10 cellular contexts compared by ENCODE assay signal in genomic region chr19:42251572-42251990, GRCh38. TPM values are rescaled to one million over a fixed set of nuclear protein-coding genes. Genes with fewer than 3 reads are reported as not detected.
DNase-seq lines count a peak whose midpoint lies in the region; ATAC-seq and TF ChIP-seq lines count a peak whose summit lies in the region.
"Had no signal": no experiment of that assay in that cellular context is flagged by ENCODE, and none has a peak within 500 bp of the region (broad histone marks: within the 10 kb centered on the region; RNA-seq: fewer than 3 reads in every experiment).

No MANE protein-coding gene starts in this region.

- H3K4me2 ChIP-seq in hepatocyte (peak overlapping the region; percentile 99), smooth muscle cell (peak overlapping the region; percentile 100)

- CTCF ChIA-PET in HEK293 (lab: Yijun Ruan, JAX) = interaction anchor here (0.6 to 11.8 kb wide), 5 partner anchors 28 to 1883 kb away, joined by 3 to 276 read pairs (median 7); no protein-coding TSS in a partner anchor

- no peaks in the 10 kb centered on the region for H3K9me2 ChIP-seq in hepatocyte (replicated peaks; ENCODE audit: insufficient read depth)

- WGBS in hepatocyte (ENCODE audit: low lambda C conversion rate, missing lambda C conversion rate) = 79% methylated on average over 3 of the region's 3 CpGs
- 83% methylated on average over 1 of the region's 3 CpGs for WGBS in smooth muscle cell (ENCODE audit: low lambda C conversion rate)

- peaks cover 15% of the 10 kb centered on the region for H3K36me3 Mint-ChIP-seq in activated T-helper 2 cell treated with anti-CD3 and anti-CD28 coated beads, Interferon-gamma antibody, Interleukin-2, Interleukin-4, amounts not matched to agents 10 μg/mL and 5 μg/mL and 100 μg/mL, durations not matched to agents 14 hours and 24 hours and 36 hours (ENCODE audit: low read depth)

- no peak for ATAC-seq in GM21447 (IDR thresholded peaks at IDR 0.05; ENCODE audit: unreplicated experiment)
- ATAC-seq: mucosa of descending colon had no signal

- H3K4me1 ChIP-seq in HEK293 (ENCODE audit: control insufficient read depth, insufficient read depth, low read length) = peaks cover 34% of the 10 kb centered on the region
- peaks cover 25% of the 10 kb centered on the region for H3K4me1 ChIP-seq in hepatocyte (ENCODE audit: insufficient read depth)
- H3K4me1 ChIP-seq in smooth muscle cell (ENCODE audit: low read depth) = peaks cover 21% of the 10 kb centered on the region

- H3K79me2 ChIP-seq in hepatocyte = peaks cover 66% of the 10 kb centered on the region
- peaks cover 61% of the 10 kb centered on the region for H3K79me2 ChIP-seq in smooth muscle cell (ENCODE audit: low read depth)

- H3K36me3 ChIP-seq in HEK293 (ENCODE audit: control insufficient read depth in 2 of 2, insufficient read depth in 1 of 2, low read length in 2 of 2) (peaks cover 11 to 23% of the 10 kb centered on the region in 2 experiments; a peak in 2 of 3 replicates), hepatocyte (replicated peaks; ENCODE audit: insufficient read depth, low read depth) (no peaks in the 10 kb centered on the region), smooth muscle cell (ENCODE audit: low read depth) (no peaks in the 10 kb centered on the region)

- POLR2A ChIA-PET in HEK293 (lab: Yijun Ruan, JAX) = interaction anchor here (0.8 to 13.9 kb wide), 4 partner anchors 8 to 149 kb away, joined by 4 to 242 read pairs (median 18); partner anchors contain the start of gene GSK3A

- H3K27ac ChIP-seq in HEK293 (ENCODE audit: extremely low read depth, low read depth, low read length) (peak overlapping the region; percentile 87), hepatocyte (peak overlapping the region; percentile 100), smooth muscle cell (ENCODE audit: low read depth) (peak overlapping the region; percentile 97)

- peaks cover 18% of the 10 kb centered on the region for H3K4me1 Mint-ChIP-seq in activated T-helper 2 cell treated with anti-CD3 and anti-CD28 coated beads, Interferon-gamma antibody, Interleukin-2, Interleukin-4, amounts not matched to agents 10 μg/mL and 5 μg/mL and 100 μg/mL, durations not matched to agents 14 hours and 24 hours and 36 hours (ENCODE audit: low read depth)

- peak overlapping the region; percentile 54 for H3K9ac ChIP-seq in smooth muscle cell (ENCODE audit: low read depth)

- peak overlapping the region; percentile 31 for H3K27ac Mint-ChIP-seq in activated T-helper 2 cell treated with anti-CD3 and anti-CD28 coated beads, Interferon-gamma antibody, Interleukin-2, Interleukin-4, amounts not matched to agents 10 μg/mL and 5 μg/mL and 100 μg/mL, durations not matched to agents 14 hours and 24 hours and 36 hours

- H3K9me3 ChIP-seq in HEK293 (ENCODE audit: control insufficient read depth, insufficient read depth, low read depth, low read length) (no peaks in the 10 kb centered on the region), hepatocyte (ENCODE audit: low read depth) (no peaks in the 10 kb centered on the region), smooth muscle cell (replicated peaks; ENCODE audit: low read depth) (no peaks in the 10 kb centered on the region)
- H3K9me3 ChIP-seq: mucosa of descending colon had no signal

- TF ChIP-seq CTCF in HEK293 (tag by site-specific recombination; IDR thresholded peaks at IDR 0.05) (no peak), hepatocyte (IDR thresholded peaks at IDR 0.05; ENCODE audit: poor library complexity) (no peak), smooth muscle cell (IDR thresholded peaks at IDR 0.05; ENCODE audit: borderline replicate concordance, insufficient read depth, poor library complexity, severe bottlenecking) (no peak)

- H3K4me3 Mint-ChIP-seq in activated T-helper 2 cell treated with anti-CD3 and anti-CD28 coated beads, Interferon-gamma antibody, Interleukin-2, Interleukin-4, amounts not matched to agents 10 μg/mL and 5 μg/mL and 100 μg/mL, durations not matched to agents 14 hours and 24 hours and 36 hours (ENCODE audit: low read depth) = peak overlapping the region; percentile 97

- H4K20me1 ChIP-seq in hepatocyte (ENCODE audit: insufficient read depth, poor library complexity, severe bottlenecking) = peaks cover 44% of the 10 kb centered on the region
- peaks cover 70% of the 10 kb centered on the region for H4K20me1 ChIP-seq in smooth muscle cell (ENCODE audit: low read depth)

- H3F3A ChIP-seq in smooth muscle cell (ENCODE audit: low read depth) = peaks cover 23% of the 10 kb centered on the region

- no peak for DNase-seq in activated T-helper 2 cell treated with anti-CD3 and anti-CD28 coated beads, Interferon-gamma antibody, Interleukin-2, Interleukin-4, amounts not matched to agents 10 μg/mL and 5 μg/mL and 100 μg/mL, durations not matched to agents 14 hours and 24 hours and 36 hours (ENCODE audit: low spot score)
- DNase-seq in hepatocyte (ENCODE audit: low spot score) (no peak), smooth muscle cell (lab: John Stamatoyannopoulos, UW; ENCODE audit: unreplicated experiment) (no peak), posterior vena cava (ENCODE audit: low spot score) (no peak), NCI-H446 treated with DMSO at 0.1 percent for 48 hours (lab: John Stamatoyannopoulos, UW) (no peak), AG08396 (ENCODE audit: low spot score) (no peak)
- DNase-seq: mucosa of descending colon, NCI-H146 had no signal

- H3K9me3 Mint-ChIP-seq in activated T-helper 2 cell treated with anti-CD3 and anti-CD28 coated beads, Interferon-gamma antibody, Interleukin-2, Interleukin-4, amounts not matched to agents 10 μg/mL and 5 μg/mL and 100 μg/mL, durations not matched to agents 14 hours and 24 hours and 36 hours = no peaks in the 10 kb centered on the region

- H3K27me3 ChIP-seq in hepatocyte (no peaks in the 10 kb centered on the region), smooth muscle cell (ENCODE audit: low read depth) (no peaks in the 10 kb centered on the region)

- no peak overlapping the region for H3K4me3 ChIP-seq in HEK293 (ENCODE audit: low read depth, low read length)
- no peak overlapping the region for H3K4me3 ChIP-seq in hepatocyte
- H3K4me3 ChIP-seq in smooth muscle cell = peak overlapping the region; percentile 98
- H3K4me3 ChIP-seq: mucosa of descending colon had no signal

- peaks cover 5% of the 10 kb centered on the region for H3K27me3 Mint-ChIP-seq in activated T-helper 2 cell treated with anti-CD3 and anti-CD28 coated beads, Interferon-gamma antibody, Interleukin-2, Interleukin-4, amounts not matched to agents 10 μg/mL and 5 μg/mL and 100 μg/mL, durations not matched to agents 14 hours and 24 hours and 36 hours (ENCODE audit: low read depth)

- intact Hi-C loops in activated T-helper 2 cell treated with anti-CD3 and anti-CD28 coated beads, Interferon-gamma antibody, Interleukin-2, Interleukin-4, amounts not matched to agents 10 μg/mL and 5 μg/mL and 100 μg/mL, durations not matched to agents 14 hours and 24 hours and 36 hours (cut with micrococcal nuclease) = no loop called here
- intact Hi-C loops in posterior vena cava (cut with DNase I) = no loop called here

- no peak overlapping the region for H2AFZ ChIP-seq in hepatocyte
- no peak overlapping the region for H2AFZ ChIP-seq in smooth muscle cell (ENCODE audit: low read depth)

TF ChIP-seq in HEK293, 187 proteins besides CTCF, POLR2A, EP300 and RAD21 (continues in another document):
- peak; percentile 51 for TF ChIP-seq ZIC2 (tag by site-specific recombination; IDR thresholded peaks at IDR 0.05)
- TF ChIP-seq ZBTB48 (tag by site-specific recombination; IDR thresholded peaks at IDR 0.05) = peak; percentile 76
- TF ChIP-seq ZNF600 (tag by site-specific recombination; IDR thresholded peaks at IDR 0.05) = 0 out of 2 replicates have a peak, but pooled peaks have one; percentile 21
- no peak for TF ChIP-seq ZNF140 (tag by site-specific recombination; IDR thresholded peaks at IDR 0.05)
- no peak for TF ChIP-seq HOXC10 (CRISPR knock-in tag; IDR thresholded peaks at IDR 0.05)
- TF ChIP-seq GLIS1 (tag by site-specific recombination; IDR thresholded peaks at IDR 0.05) = peak; percentile 27; the same call in 1 of the 2 replicates
- TF ChIP-seq ZNF791 (tag by site-specific recombination; IDR thresholded peaks at IDR 0.05) = no peak

RNA-seq across cellular contexts. Expression of gene ERF, which starts 3.3 kb away (rescaled TPM):
- 58.4 and 59.1 TPM in 2 replicates for total RNA-seq in activated T-helper 2 cell treated with anti-CD3 and anti-CD28 coated beads, Interferon-gamma antibody, Interleukin-2, Interleukin-4, amounts not matched to agents 10 μg/mL and 5 μg/mL and 100 μg/mL, durations not matched to agents 14 hours and 24 hours and 36 hours
- 32.6 and 47.1 TPM in 2 replicates for total RNA-seq in hepatocyte
- 20.4 and 24.4 TPM in 2 replicates for polyA plus RNA-seq in hepatocyte
- total RNA-seq in smooth muscle cell = 20.5 and 43.9 TPM in 2 replicates
- 14.2 and 14.9 TPM in 2 replicates for polyA plus RNA-seq in smooth muscle cell
- total RNA-seq in posterior vena cava = 10 to 100 TPM; 47.9 to 54.5 TPM

RNA-seq across cellular contexts. Expression of gene GSK3A, which starts 9.2 kb away (rescaled TPM):
- total RNA-seq in activated T-helper 2 cell treated with anti-CD3 and anti-CD28 coated beads, Interferon-gamma antibody, Interleukin-2, Interleukin-4, amounts not matched to agents 10 μg/mL and 5 μg/mL and 100 μg/mL, durations not matched to agents 14 hours and 24 hours and 36 hours = 48.0 and 52.4 TPM in 2 replicates
- total RNA-seq in hepatocyte = 31.2 and 32.2 TPM in 2 replicates
- polyA plus RNA-seq in hepatocyte = 36.6 and 38.8 TPM in 2 replicates
- 26.0 and 27.4 TPM in 2 replicates for total RNA-seq in smooth muscle cell
- polyA plus RNA-seq in smooth muscle cell = 34.6 and 39.0 TPM in 2 replicates
- total RNA-seq in posterior vena cava = 10 to 100 TPM; 29.2 to 35.1 TPM

RNA-seq across cellular contexts. Expression of gene CIC, which starts 17.5 kb away (rescaled TPM):
- 68.3 and 69.3 TPM in 2 replicates for total RNA-seq in activated T-helper 2 cell treated with anti-CD3 and anti-CD28 coated beads, Interferon-gamma antibody, Interleukin-2, Interleukin-4, amounts not matched to agents 10 μg/mL and 5 μg/mL and 100 μg/mL, durations not matched to agents 14 hours and 24 hours and 36 hours
- total RNA-seq in hepatocyte (14.3 and 17.4 TPM in 2 replicates), smooth muscle cell (12.6 and 13.6 TPM in 2 replicates), posterior vena cava (10 to 100 TPM; 57.7 to 79.0 TPM)
- polyA plus RNA-seq in hepatocyte (19.3 and 23.2 TPM in 2 replicates), smooth muscle cell (18.4 and 19.5 TPM in 2 replicates)

RNA-seq across cellular contexts. Expression of gene ZNF526, which starts 31.5 kb away (rescaled TPM):
- 17.3 and 18.4 TPM in 2 replicates for total RNA-seq in activated T-helper 2 cell treated with anti-CD3 and anti-CD28 coated beads, Interferon-gamma antibody, Interleukin-2, Interleukin-4, amounts not matched to agents 10 μg/mL and 5 μg/mL and 100 μg/mL, durations not matched to agents 14 hours and 24 hours and 36 hours
- total RNA-seq in hepatocyte (4.9 and 5.1 TPM in 2 replicates), smooth muscle cell (5.0 and 5.9 TPM in 2 replicates), posterior vena cava (1 to 10 TPM; 8.2 to 8.7 TPM)
- polyA plus RNA-seq in hepatocyte (8.6 and 9.7 TPM in 2 replicates), smooth muscle cell (12.0 and 12.1 TPM in 2 replicates)

RNA-seq across cellular contexts. Expression of gene DEDD2, which starts 34.1 kb away (rescaled TPM):
- total RNA-seq in activated T-helper 2 cell treated with anti-CD3 and anti-CD28 coated beads, Interferon-gamma antibody, Interleukin-2, Interleukin-4, amounts not matched to agents 10 μg/mL and 5 μg/mL and 100 μg/mL, durations not matched to agents 14 hours and 24 hours and 36 hours = 32.1 and 33.6 TPM in 2 replicates
- total RNA-seq in hepatocyte (34.2 and 38.6 TPM in 2 replicates), smooth muscle cell (12.6 and 35.4 TPM in 2 replicates), posterior vena cava (10 to 100 TPM; 12.2 to 13.0 TPM)
- polyA plus RNA-seq in hepatocyte (37.8 and 38.6 TPM in 2 replicates), smooth muscle cell (22.4 and 23.4 TPM in 2 replicates)
